Comparison of ENCODE assay signal across 1 cellular context in the genomic region with DNA sequence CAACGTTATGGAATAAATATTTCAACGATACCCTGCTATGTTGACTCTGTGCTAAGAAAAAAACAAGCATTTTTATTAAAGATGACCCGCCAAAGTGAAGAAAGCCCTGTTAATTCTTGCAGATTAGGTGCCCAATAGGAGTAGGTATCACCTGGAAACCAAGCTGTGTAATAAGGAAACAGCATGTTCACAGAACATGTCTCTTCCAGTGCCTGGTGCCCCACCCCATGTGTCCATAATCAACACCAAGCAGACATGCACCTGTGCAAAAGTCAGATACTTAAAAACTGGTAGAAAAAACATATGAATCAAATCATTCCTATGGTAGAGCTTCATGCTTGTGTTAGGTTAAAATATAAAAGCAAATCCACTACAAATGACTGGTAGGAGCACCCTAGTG.
TF ChIP-seq lines count a peak whose summit lies in the region.

No MANE protein-coding gene starts in this region.

TF ChIP-seq in GM23338, 12 proteins besides CTCF, POLR2A, EP300 and RAD21 (continued from another document):
- TF ChIP-seq, protein P1, sequence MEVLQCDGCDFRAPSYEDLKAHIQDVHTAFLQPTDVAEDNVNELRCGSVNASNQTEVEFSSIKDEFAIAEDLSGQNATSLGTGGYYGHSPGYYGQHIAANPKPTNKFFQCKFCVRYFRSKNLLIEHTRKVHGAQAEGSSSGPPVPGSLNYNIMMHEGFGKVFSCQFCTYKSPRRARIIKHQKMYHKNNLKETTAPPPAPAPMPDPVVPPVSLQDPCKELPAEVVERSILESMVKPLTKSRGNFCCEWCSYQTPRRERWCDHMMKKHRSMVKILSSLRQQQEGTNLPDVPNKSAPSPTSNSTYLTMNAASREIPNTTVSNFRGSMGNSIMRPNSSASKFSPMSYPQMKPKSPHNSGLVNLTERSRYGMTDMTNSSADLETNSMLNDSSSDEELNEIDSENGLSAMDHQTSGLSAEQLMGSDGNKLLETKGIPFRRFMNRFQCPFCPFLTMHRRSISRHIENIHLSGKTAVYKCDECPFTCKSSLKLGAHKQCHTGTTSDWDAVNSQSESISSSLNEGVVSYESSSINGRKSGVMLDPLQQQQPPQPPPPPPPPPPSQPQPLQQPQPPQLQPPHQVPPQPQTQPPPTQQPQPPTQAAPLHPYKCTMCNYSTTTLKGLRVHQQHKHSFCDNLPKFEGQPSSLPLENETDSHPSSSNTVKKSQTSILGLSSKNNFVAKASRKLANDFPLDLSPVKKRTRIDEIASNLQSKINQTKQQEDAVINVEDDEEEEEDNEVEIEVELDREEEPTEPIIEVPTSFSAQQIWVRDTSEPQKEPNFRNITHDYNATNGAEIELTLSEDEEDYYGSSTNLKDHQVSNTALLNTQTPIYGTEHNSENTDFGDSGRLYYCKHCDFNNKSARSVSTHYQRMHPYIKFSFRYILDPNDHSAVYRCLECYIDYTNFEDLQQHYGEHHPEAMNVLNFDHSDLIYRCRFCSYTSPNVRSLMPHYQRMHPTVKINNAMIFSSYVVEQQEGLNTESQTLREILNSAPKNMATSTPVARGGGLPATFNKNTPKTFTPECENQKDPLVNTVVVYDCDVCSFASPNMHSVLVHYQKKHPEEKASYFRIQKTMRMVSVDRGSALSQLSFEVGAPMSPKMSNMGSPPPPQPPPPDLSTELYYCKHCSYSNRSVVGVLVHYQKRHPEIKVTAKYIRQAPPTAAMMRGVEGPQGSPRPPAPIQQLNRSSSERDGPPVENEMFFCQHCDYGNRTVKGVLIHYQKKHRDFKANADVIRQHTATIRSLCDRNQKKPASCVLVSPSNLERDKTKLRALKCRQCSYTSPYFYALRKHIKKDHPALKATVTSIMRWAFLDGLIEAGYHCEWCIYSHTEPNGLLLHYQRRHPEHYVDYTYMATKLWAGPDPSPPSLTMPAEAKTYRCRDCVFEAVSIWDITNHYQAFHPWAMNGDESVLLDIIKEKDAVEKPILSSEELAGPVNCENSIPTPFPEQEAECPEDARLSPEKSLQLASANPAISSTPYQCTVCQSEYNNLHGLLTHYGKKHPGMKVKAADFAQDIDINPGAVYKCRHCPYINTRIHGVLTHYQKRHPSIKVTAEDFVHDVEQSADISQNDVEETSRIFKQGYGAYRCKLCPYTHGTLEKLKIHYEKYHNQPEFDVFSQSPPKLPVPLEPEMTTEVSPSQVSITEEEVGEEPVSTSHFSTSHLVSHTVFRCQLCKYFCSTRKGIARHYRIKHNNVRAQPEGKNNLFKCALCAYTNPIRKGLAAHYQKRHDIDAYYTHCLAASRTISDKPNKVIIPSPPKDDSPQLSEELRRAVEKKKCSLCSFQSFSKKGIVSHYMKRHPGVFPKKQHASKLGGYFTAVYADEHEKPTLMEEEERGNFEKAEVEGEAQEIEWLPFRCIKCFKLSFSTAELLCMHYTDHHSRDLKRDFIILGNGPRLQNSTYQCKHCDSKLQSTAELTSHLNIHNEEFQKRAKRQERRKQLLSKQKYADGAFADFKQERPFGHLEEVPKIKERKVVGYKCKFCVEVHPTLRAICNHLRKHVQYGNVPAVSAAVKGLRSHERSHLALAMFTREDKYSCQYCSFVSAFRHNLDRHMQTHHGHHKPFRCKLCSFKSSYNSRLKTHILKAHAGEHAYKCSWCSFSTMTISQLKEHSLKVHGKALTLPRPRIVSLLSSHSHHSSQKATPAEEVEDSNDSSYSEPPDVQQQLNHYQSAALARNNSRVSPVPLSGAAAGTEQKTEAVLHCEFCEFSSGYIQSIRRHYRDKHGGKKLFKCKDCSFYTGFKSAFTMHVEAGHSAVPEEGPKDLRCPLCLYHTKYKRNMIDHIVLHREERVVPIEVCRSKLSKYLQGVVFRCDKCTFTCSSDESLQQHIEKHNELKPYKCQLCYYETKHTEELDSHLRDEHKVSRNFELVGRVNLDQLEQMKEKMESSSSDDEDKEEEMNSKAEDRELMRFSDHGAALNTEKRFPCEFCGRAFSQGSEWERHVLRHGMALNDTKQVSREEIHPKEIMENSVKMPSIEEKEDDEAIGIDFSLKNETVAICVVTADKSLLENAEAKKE (CRISPR knock-in tag; IDR thresholded peaks at IDR 0.05) = no peak
- no peak for TF ChIP-seq NANOG (IDR thresholded peaks at IDR 0.05; ENCODE audit: borderline replicate concordance)
- no peak for TF ChIP-seq EZH2 (IDR thresholded peaks at IDR 0.05; ENCODE audit: low read depth, unreplicated experiment)
- no peak for TF ChIP-seq STAT1 (IDR thresholded peaks at IDR 0.05; ENCODE audit: unreplicated experiment)
- no peak for TF ChIP-seq EZH2phosphoT487 (IDR thresholded peaks at IDR 0.05; ENCODE audit: unreplicated experiment)
- TF ChIP-seq ZNF331 (CRISPR knock-in tag; IDR thresholded peaks at IDR 0.05; ENCODE audit: low read depth) = no peak
- no peak for TF ChIP-seq POLR2AphosphoS5 (IDR thresholded peaks at IDR 0.05; ENCODE audit: low read depth)
- TF ChIP-seq JUNB (IDR thresholded peaks at IDR 0.05; ENCODE audit: unreplicated experiment) = no peak
- TF ChIP-seq, protein P2, sequence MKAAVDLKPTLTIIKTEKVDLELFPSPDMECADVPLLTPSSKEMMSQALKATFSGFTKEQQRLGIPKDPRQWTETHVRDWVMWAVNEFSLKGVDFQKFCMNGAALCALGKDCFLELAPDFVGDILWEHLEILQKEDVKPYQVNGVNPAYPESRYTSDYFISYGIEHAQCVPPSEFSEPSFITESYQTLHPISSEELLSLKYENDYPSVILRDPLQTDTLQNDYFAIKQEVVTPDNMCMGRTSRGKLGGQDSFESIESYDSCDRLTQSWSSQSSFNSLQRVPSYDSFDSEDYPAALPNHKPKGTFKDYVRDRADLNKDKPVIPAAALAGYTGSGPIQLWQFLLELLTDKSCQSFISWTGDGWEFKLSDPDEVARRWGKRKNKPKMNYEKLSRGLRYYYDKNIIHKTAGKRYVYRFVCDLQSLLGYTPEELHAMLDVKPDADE (IDR thresholded peaks at IDR 0.05) = no peak
- TF ChIP-seq CREB1 (CRISPR knock-in tag; IDR thresholded peaks at IDR 0.05; ENCODE audit: low read depth) = no peak
